ENCODE assay signal across 17 cellular contexts in the genomic region with DNA sequence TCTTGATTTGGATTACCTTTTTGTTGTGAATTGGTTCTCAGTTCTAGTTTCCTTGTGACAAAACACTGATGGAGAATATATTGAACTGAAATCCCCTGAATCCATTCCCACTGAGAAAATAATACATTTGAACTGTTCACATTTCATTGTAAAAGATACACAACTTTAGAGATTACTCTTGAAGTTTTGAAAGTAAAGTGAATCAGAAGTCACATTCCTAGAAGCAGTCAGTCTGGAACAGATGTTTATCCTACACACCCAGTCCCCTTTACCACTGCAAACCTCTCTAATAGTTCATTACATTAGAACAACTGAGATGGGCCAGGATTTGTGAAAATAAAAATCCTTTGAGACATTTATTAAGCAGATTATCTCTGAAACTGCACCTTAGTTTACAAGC. TPM values are rescaled to one million over a fixed set of nuclear protein-coding genes. Genes with fewer than 3 reads are reported as not detected.
DNase-seq lines count a peak whose midpoint lies in the region; ATAC-seq, FAIRE-seq and TF ChIP-seq lines count a peak whose summit lies in the region.
"Had no signal": no experiment of that assay in that cellular context is flagged by ENCODE, and none has a peak within 500 bp of the region (broad histone marks: within the 10 kb centered on the region; RNA-seq: fewer than 3 reads in every experiment).

No MANE protein-coding gene starts in this region.

- H3K9ac ChIP-seq in BLaER1 (peak overlapping the region; percentile 93; the same call in 1 of the 2 replicates), PC-3 (ENCODE audit: low read length) (no peak overlapping the region), kidney (ENCODE audit: low read length in 2 of 2) (peak overlapping the region in 1 of 2 donors; percentile 4)
- H3K9ac ChIP-seq: KMS-11 had no signal

- H3K9me3 ChIP-seq in BLaER1: no peaks in the 10 kb centered on the region
- H3K9me3 ChIP-seq in PC-3 (ENCODE audit: low read length): no peaks in the 10 kb centered on the region
- H3K9me3 ChIP-seq in osteoblast (ENCODE audit: low read depth, low read length): no peaks in the 10 kb centered on the region
- no peaks in the 10 kb centered on the region for H3K9me3 ChIP-seq in kidney (ENCODE audit: control insufficient read depth in 1 of 2, low read length in 2 of 2)

- intact Hi-C loops in PC-3 (cut with micrococcal nuclease): no loop called here
- intact Hi-C loops in kidney (cut with DNase I): no loop called here

- H3K4me3 ChIP-seq in BLaER1 (no peak overlapping the region), PC-3 (ENCODE audit: low read length) (no peak overlapping the region), osteoblast (ENCODE audit: insufficient read depth, low read length) (no peak overlapping the region), kidney (ENCODE audit: low read length in 2 of 2) (no peak overlapping the region)

- no peaks in the 10 kb centered on the region for H3K27me3 Mint-ChIP-seq in activated CD4-positive, alpha-beta T cell treated with anti-CD3 and anti-CD28 coated beads, Interleukin-2, amount 10 ng/mL, durations not matched to agents 7 days and 5 days
- H3K27me3 Mint-ChIP-seq: activated naive CD4-positive, alpha-beta T cell treated with anti-CD3 and anti-CD28 coated beads, Interleukin-2, amount 50 U/mL, for 24 hours had no signal

- H3K4me2 ChIP-seq in BLaER1 (peak overlapping the region; percentile 92), PC-3 (ENCODE audit: low read length) (0 out of 2 replicates have a peak overlapping the region, but pooled peaks have one; percentile 0), osteoblast (ENCODE audit: insufficient read depth, low read length) (no peak overlapping the region)
- H3K4me2 ChIP-seq: KMS-11 had no signal

- FAIRE-seq in kidney (lab: Jason Lieb, UNC): no peak
- FAIRE-seq: D721Med, H54 had no signal

- H3K27ac ChIP-seq in BLaER1: no peak overlapping the region
- no peak overlapping the region for H3K27ac ChIP-seq in PC-3 (ENCODE audit: low read length)
- H3K27ac ChIP-seq in osteoblast (ENCODE audit: low read depth, low read length): no peak overlapping the region
- H3K27ac ChIP-seq in kidney (ENCODE audit: low read depth in 2 of 2, low read length in 2 of 2): no peak overlapping the region
- H3K27ac ChIP-seq: KMS-11 had no signal

- no TSS peak for BruUV-seq in PC-3 (replicated peaks; lab: Mats Ljungman, UMichigan)

- POLR2A ChIA-PET in PC-3 (lab: Charles Lee; ENCODE audit: unreplicated experiment): no interaction called here
- POLR2A ChIA-PET in activated CD4-positive, alpha-beta T cell treated with anti-CD3 and anti-CD28 coated beads, Interleukin-2, amount 10 ng/mL, durations not matched to agents 7 days and 5 days (lab: Charles Lee): no interaction called here

- no peaks in the 10 kb centered on the region for H3K9me3 Mint-ChIP-seq in activated CD4-positive, alpha-beta T cell treated with anti-CD3 and anti-CD28 coated beads, Interleukin-2, amount 10 ng/mL, durations not matched to agents 7 days and 5 days
- H3K9me3 Mint-ChIP-seq: activated naive CD4-positive, alpha-beta T cell treated with anti-CD3 and anti-CD28 coated beads, Interleukin-2, amount 50 U/mL, for 24 hours had no signal

- DNase-seq in PC-3 (no peak), fibroblast of peridontal ligament (ENCODE audit: extremely low read depth) (peak; percentile 25), osteoblast (ENCODE audit: insufficient read length, low spot score, missing footprints) (peak; percentile 60), kidney (no peak), H4 (ENCODE audit: low spot score) (no peak)
- no peak for DNase-seq in activated CD4-positive, alpha-beta T cell treated with anti-CD3 and anti-CD28 coated beads, Interleukin-2, amount 10 ng/mL, durations not matched to agents 7 days and 5 days
- DNase-seq: left cardiac atrium; NCI-H1436; NCI-H345; stimulated activated CD4-positive, alpha-beta T cell treated with anti-CD3 and anti-CD28 coated beads, Interleukin-4, amount 100 ng/mL, for 24 hours had no signal

- H3K4me1 ChIP-seq in BLaER1 (peaks cover 68% of the 10 kb centered on the region), PC-3 (ENCODE audit: insufficient read depth, low read length) (peaks cover 46% of the 10 kb centered on the region), osteoblast (ENCODE audit: insufficient read depth, low read length) (peaks cover 43% of the 10 kb centered on the region), kidney (ENCODE audit: control insufficient read depth in 1 of 2, insufficient read depth in 1 of 2, low read depth in 1 of 2, low read length in 2 of 2) (peaks cover 9 to 23% of the 10 kb centered on the region in 2 donors)

- H3K36me3 Mint-ChIP-seq in activated CD4-positive, alpha-beta T cell treated with anti-CD3 and anti-CD28 coated beads, Interleukin-2, amount 10 ng/mL, durations not matched to agents 7 days and 5 days (ENCODE audit: low read depth): peaks cover 2% of the 10 kb centered on the region
- H3K36me3 Mint-ChIP-seq: activated naive CD4-positive, alpha-beta T cell treated with anti-CD3 and anti-CD28 coated beads, Interleukin-2, amount 50 U/mL, for 24 hours had no signal

- no peak for ATAC-seq in PC-3
- ATAC-seq in GM18519 (IDR thresholded peaks at IDR 0.05; ENCODE audit: low FRiP score, unreplicated experiment): no peak
- ATAC-seq: left cardiac atrium, sciatic nerve had no signal

- H3K4me3 Mint-ChIP-seq in activated CD4-positive, alpha-beta T cell treated with anti-CD3 and anti-CD28 coated beads, Interleukin-2, amount 10 ng/mL, durations not matched to agents 7 days and 5 days: no peak overlapping the region
- H3K4me3 Mint-ChIP-seq: activated naive CD4-positive, alpha-beta T cell treated with anti-CD3 and anti-CD28 coated beads, Interleukin-2, amount 50 U/mL, for 24 hours had no signal

- TF ChIP-seq CTCF in PC-3 (conservative IDR thresholded peaks at IDR 0.05; ENCODE audit: low read depth, low read length) (no peak), osteoblast (IDR thresholded peaks at IDR 0.05; ENCODE audit: extremely low read depth, low read depth, low read length) (no peak), kidney (IDR thresholded peaks at IDR 0.05; ENCODE audit: borderline replicate concordance, extremely low read depth, insufficient read depth) (no peak)

- peaks cover 4% of the 10 kb centered on the region; the same call in 1 of the 2 replicates for H3K36me3 ChIP-seq in BLaER1
- no peaks in the 10 kb centered on the region for H3K36me3 ChIP-seq in PC-3 (ENCODE audit: low read depth, low read length)
- no peaks in the 10 kb centered on the region for H3K36me3 ChIP-seq in osteoblast (ENCODE audit: insufficient read depth, low read length)
- no peaks in the 10 kb centered on the region for H3K36me3 ChIP-seq in kidney (ENCODE audit: control insufficient read depth in 1 of 2, insufficient read depth in 2 of 2, low read length in 2 of 2)

- no peak overlapping the region for H2AFZ ChIP-seq in PC-3 (ENCODE audit: low read length)
- no peak overlapping the region for H2AFZ ChIP-seq in osteoblast (ENCODE audit: low read length)

- peaks cover 42% of the 10 kb centered on the region for H3K4me1 Mint-ChIP-seq in activated CD4-positive, alpha-beta T cell treated with anti-CD3 and anti-CD28 coated beads, Interleukin-2, amount 10 ng/mL, durations not matched to agents 7 days and 5 days

- CTCF ChIA-PET in PC-3 (lab: Charles Lee): no interaction called here
- CTCF ChIA-PET in activated CD4-positive, alpha-beta T cell treated with anti-CD3 and anti-CD28 coated beads, Interleukin-2, amount 10 ng/mL, durations not matched to agents 7 days and 5 days (lab: Charles Lee): interaction anchor here (0.6 to 0.7 kb wide), 2 partner anchors 15 to 503 kb away, joined by 3 read pairs; no protein-coding TSS in a partner anchor

- no peak overlapping the region for H3K27ac Mint-ChIP-seq in activated CD4-positive, alpha-beta T cell treated with anti-CD3 and anti-CD28 coated beads, Interleukin-2, amount 10 ng/mL, durations not matched to agents 7 days and 5 days

- H3F3A ChIP-seq in PC-3 (ENCODE audit: low read length, unreplicated experiment): no peaks in the 10 kb centered on the region

- peaks cover 66% of the 10 kb centered on the region for H4K20me1 ChIP-seq in BLaER1
- no peaks in the 10 kb centered on the region for H4K20me1 ChIP-seq in PC-3 (ENCODE audit: low read length)
- H4K20me1 ChIP-seq in osteoblast (ENCODE audit: insufficient read depth, low read length): peaks cover 10% of the 10 kb centered on the region

- H3K27me3 ChIP-seq in BLaER1 (no peaks in the 10 kb centered on the region), PC-3 (ENCODE audit: low read length) (no peaks in the 10 kb centered on the region), osteoblast (ENCODE audit: insufficient read depth, low read length) (no peaks in the 10 kb centered on the region)

- H3K79me2 ChIP-seq in PC-3 (ENCODE audit: low read length) (peaks cover 69% of the 10 kb centered on the region), osteoblast (ENCODE audit: insufficient read depth, low read length) (peaks cover 39% of the 10 kb centered on the region)

- H3K9me2 ChIP-seq in PC-3 (replicated peaks; ENCODE audit: low read length): no peaks in the 10 kb centered on the region

RNA-seq across cellular contexts. Expression of a gene that starts 3.4 kb away (rescaled TPM):
- total RNA-seq in PC-3 (2014; rRNA removed) (24.2 and 45.2 TPM in 2 replicates), osteoblast (53.0 and 55.0 TPM in 2 replicates), kidney (176 TPM)
- 37.2 TPM for polyA plus RNA-seq in kidney (ENCODE audit: insufficient read depth, low read depth, low replicate concordance)
- 10 to 100 TPM; 68.5 to 68.7 TPM for total RNA-seq in activated CD4-positive, alpha-beta T cell treated with anti-CD3 and anti-CD28 coated beads, Interleukin-2, amount 10 ng/mL, durations not matched to agents 7 days and 5 days
- 14.0 and 19.1 TPM in 2 replicates for total RNA-seq in H4 (2014; rRNA removed; shearing (Covaris generic))

Comparison
In these comparisons a context has a peak if more than half of its experiments do, and no peak if none do; other contexts are left out.
1. DNase-seq: peak in fibroblast of peridontal ligament (single experiment) and osteoblast (single experiment); none in PC-3 (single experiment), kidney (single experiment), activated CD4-positive, alpha-beta T cell treated with anti-CD3 and anti-CD28 coated beads, Interleukin-2, amount 10 ng/mL, durations not matched to agents 7 days and 5 days (single experiment) and H4 (single experiment).